Comparison of ENCODE assay signal across 8 cellular contexts in genomic region chr16:13919330-13919682, GRCh38. TPM values are rescaled to one million over a fixed set of nuclear protein-coding genes. Genes with fewer than 3 reads are reported as not detected.
A peak's percentile ranks its signal among the peaks of the same experiment; 100 is the strongest.
DNase-seq lines count a peak whose midpoint lies in the region; ATAC-seq, FAIRE-seq and TF ChIP-seq lines count a peak whose summit lies in the region.

No MANE protein-coding gene starts in this region.

- H3K4me3 Mint-ChIP-seq in stimulated activated memory B cell treated with anti-CD40 and anti-IgM and Interleukin-4, amounts not matched to agents 10 μg/mL and 1 μg/mL and 100 μg/mL, for 72 hours = peak overlapping the region; percentile 92

- TF ChIP-seq CTCF in AG04450 (IDR thresholded peaks at IDR 0.05; ENCODE audit: low read depth, low read length) (peak; percentile 49; the same call in 1 of the 2 replicates), K562 (IDR thresholded peaks at IDR 0.05 in 2 of 3, conservative IDR thresholded peaks at IDR 0.05 in 1 of 3; ENCODE audit: insufficient read depth in 2 of 3, low read depth in 1 of 3, low read length in 3 of 3) (peak in 2 of 3 experiments; percentile 61 to 65; a peak in 3 of 6 replicates)

- H3K4me3 ChIP-seq in AG04450 (ENCODE audit: low read depth, low read length) (peak overlapping the region; percentile 36), H7 (ENCODE audit: insufficient read depth, low read depth, low read length) (peak overlapping the region; percentile 96), K562 (peak overlapping the region; percentile 65)

- H3K36me3 ChIP-seq in H7 (replicated peaks; ENCODE audit: control insufficient read depth, insufficient read depth, low read length) (no peaks in the 10 kb centered on the region), K562 (ENCODE audit: control insufficient read depth, insufficient read depth, low read length) (peaks cover 16% of the 10 kb centered on the region; the same call in 2 of the 3 replicates)

- no peaks in the 10 kb centered on the region for H3K9me3 Mint-ChIP-seq in stimulated activated memory B cell treated with anti-CD40 and anti-IgM and Interleukin-4, amounts not matched to agents 10 μg/mL and 1 μg/mL and 100 μg/mL, for 72 hours

- H3K9me3 ChIP-seq in AG04450 (ENCODE audit: control insufficient read depth, insufficient read depth, low read length) = no peaks in the 10 kb centered on the region; the same call in 1 of the 2 replicates
- H3K9me3 ChIP-seq in K562 (replicated peaks; ENCODE audit: control insufficient read depth, insufficient read depth, low read depth, low read length) = no peaks in the 10 kb centered on the region

- ATAC-seq in K562 (peak; percentile 53), HG02623 (IDR thresholded peaks at IDR 0.05; ENCODE audit: unreplicated experiment) (no peak)
- ATAC-seq in stimulated activated memory B cell treated with anti-CD40 and anti-IgM and Interleukin-4, amounts not matched to agents 10 μg/mL and 1 μg/mL and 100 μg/mL, for 72 hours = no peak

- peaks cover 0 to 8% of the 10 kb centered on the region in 2 experiments; a peak in 3 of 5 replicates for H3K4me1 ChIP-seq in K562 (replicated peaks in 1 of 2; ENCODE audit: control insufficient read depth in 2 of 2, insufficient read depth in 2 of 2, low read length in 2 of 2)

- 6% methylated on average over 3 of the region's 3 CpGs for WGBS in K562 (ENCODE audit: insufficient coverage, low coverage, missing lambda C conversion rate)

- H3K36me3 Mint-ChIP-seq in stimulated activated memory B cell treated with anti-CD40 and anti-IgM and Interleukin-4, amounts not matched to agents 10 μg/mL and 1 μg/mL and 100 μg/mL, for 72 hours = no peaks in the 10 kb centered on the region

- no peak for DNase-seq in AG04450 (ENCODE audit: low read depth, low spot score)
- DNase-seq in H7 = no peak
- DNase-seq in NCI-H82 (lab: John Stamatoyannopoulos, UW) = peak; percentile 79
- peak; percentile 52 to 62 (median 57) for DNase-seq in K562 (ENCODE audit: extremely low read depth in 1 of 4, low spot score in 3 of 4)
- DNase-seq in iris pigment epithelial cell (ENCODE audit: low read depth) = peak; percentile 38
- DNase-seq in posterior vena cava (ENCODE audit: low spot score) = no peak

- peak; percentile 20 to 33; a peak in 3 of 4 replicates for TF ChIP-seq RAD21 in K562 (CRISPR knock-in tag; conservative IDR thresholded peaks at IDR 0.05 in 1 of 2, IDR thresholded peaks at IDR 0.05 in 1 of 2)

- peak; percentile 42 for FAIRE-seq in K562 (lab: Jason Lieb, UNC)

- H3K27ac ChIP-seq in AG04450 (ENCODE audit: low read depth, low read length) (no peak overlapping the region), K562 (ENCODE audit: extremely low read depth, low read depth, low read length) (peak overlapping the region; percentile 38; the same call in 2 of the 3 replicates)

- intact Hi-C loops in K562 (cut with micrococcal nuclease) = loop anchor here (5.0 kb wide), 1 partner anchor 52 kb away; no protein-coding TSS in a partner anchor
- intact Hi-C loops in posterior vena cava (cut with DNase I) = no loop called here

- peak overlapping the region; percentile 96 for H3K27ac Mint-ChIP-seq in stimulated activated memory B cell treated with anti-CD40 and anti-IgM and Interleukin-4, amounts not matched to agents 10 μg/mL and 1 μg/mL and 100 μg/mL, for 72 hours

- peak overlapping the region; percentile 74 to 98 for H3K9ac ChIP-seq in K562 (ENCODE audit: insufficient read depth in 1 of 2, low read depth in 2 of 2, low read length in 2 of 2)

- BruUV-seq in K562 (replicated peaks; lab: Mats Ljungman, UMichigan) = no TSS peak

- peaks cover 6% of the 10 kb centered on the region for H3K27me3 Mint-ChIP-seq in stimulated activated memory B cell treated with anti-CD40 and anti-IgM and Interleukin-4, amounts not matched to agents 10 μg/mL and 1 μg/mL and 100 μg/mL, for 72 hours

- CTCF ChIA-PET in AG04450 (lab: Charles Lee) = interaction anchor here (0.5 to 2.5 kb wide), 89 partner anchors 9 to 689 kb away, joined by 3 to 66 read pairs (median 5); no protein-coding TSS in a partner anchor
- CTCF ChIA-PET in K562 (lab: Yijun Ruan, JAX; ENCODE audit: low intra/inter-chr PET ratio) = interaction anchor here (0.6 to 1.5 kb wide), 7 partner anchors 53 to 609 kb away, joined by 3 to 5 read pairs (median 4); no protein-coding TSS in a partner anchor

- H4K20me1 ChIP-seq in K562 (replicated peaks; ENCODE audit: control insufficient read depth, insufficient read depth, low read length) = no peaks in the 10 kb centered on the region

- no peak for TF ChIP-seq EP300 in K562 (IDR thresholded peaks at IDR 0.05; ENCODE audit: low read length)

- H3K4me1 Mint-ChIP-seq in stimulated activated memory B cell treated with anti-CD40 and anti-IgM and Interleukin-4, amounts not matched to agents 10 μg/mL and 1 μg/mL and 100 μg/mL, for 72 hours = peaks cover 32% of the 10 kb centered on the region

- H3K9me1 ChIP-seq in K562 (ENCODE audit: control insufficient read depth, insufficient read depth, low read length) = no peaks in the 10 kb centered on the region

- peak overlapping the region; percentile 92 for H2AFZ ChIP-seq in K562 (ENCODE audit: low read depth, low read length)

- H3K4me2 ChIP-seq in K562 (ENCODE audit: insufficient read depth, low read length) = peak overlapping the region; percentile 87

- peaks cover 8% of the 10 kb centered on the region; the same call in 2 of the 3 replicates for H3K79me2 ChIP-seq in K562 (ENCODE audit: control insufficient read depth, insufficient read depth, low read length)

- in situ Hi-C loops in K562 (cut with MboI) = no loop called here

- TF ChIP-seq POLR2A in K562 (conservative IDR thresholded peaks at IDR 0.05) = no peak

- peaks cover 4% of the 10 kb centered on the region for H3K27me3 ChIP-seq in AG04450 (ENCODE audit: control insufficient read depth, insufficient read depth, low read length)
- H3K27me3 ChIP-seq in H7 (ENCODE audit: control insufficient read depth, insufficient read depth, low read length) = no peaks in the 10 kb centered on the region
- H3K27me3 ChIP-seq in K562 (ENCODE audit: control insufficient read depth in 2 of 2, insufficient read depth in 2 of 2, low read length in 2 of 2) = peaks cover 0 to 12% of the 10 kb centered on the region in 2 experiments; a peak in 2 of 5 replicates

- POLR2A ChIA-PET in AG04450 (lab: Yijun Ruan, JAX) (interaction anchor here (0.7 to 1.0 kb wide), 4 partner anchors 339 to 722 kb away, joined by 3 to 6 read pairs (median 3); no protein-coding TSS in a partner anchor), K562 (lab: Yijun Ruan, JAX) (interaction anchor here (0.5 to 1.4 kb wide), 5 partner anchors 197 to 366 kb away, joined by 3 to 5 read pairs (median 3); no protein-coding TSS in a partner anchor)

TF ChIP-seq in K562, 482 proteins besides CTCF, POLR2A, EP300 and RAD21 (continues in another document):
- TF ChIP-seq FOXJ2 (tag; IDR thresholded peaks at IDR 0.05) = 0 out of 2 replicates have a peak, but pooled peaks have one; percentile 20
- TF ChIP-seq MLLT1 (IDR thresholded peaks at IDR 0.05) = no peak
- TF ChIP-seq MAZ (CRISPR knock-in tag; conservative IDR thresholded peaks at IDR 0.05 in 1 of 2, IDR thresholded peaks at IDR 0.05 in 1 of 2) = no peak
- TF ChIP-seq SMARCA4 (IDR thresholded peaks at IDR 0.05) = 0 out of 2 replicates have a peak, but pooled peaks have one; percentile 35
- TF ChIP-seq KDM5B (IDR thresholded peaks at IDR 0.05; ENCODE audit: insufficient replicate concordance, low read depth, low read length) = no peak
- TF ChIP-seq HMBOX1 (IDR thresholded peaks at IDR 0.05) = peak; percentile 24; the same call in 1 of the 2 replicates

RNA-seq across cellular contexts. Expression of gene ERCC4, which starts 0.6 kb away (rescaled TPM):
- polyA plus RNA-seq in AG04450 (2011; rRNA removed) (9.8 and 11.4 TPM in 2 replicates), K562 (2011; rRNA removed) (5.9 and 7.0 TPM in 2 replicates), K562 (2014; fragmentation: Illumina TruSeq; extraction: Trizol) (3.4 and 5.0 TPM in 2 replicates), K562 (2014; fragmentation: Nextera tagmentation; extraction: Ambion mirVana) (1 to 10 TPM; 4.4 to 7.7 TPM), K562 (2014; rRNA removed) (2.7 and 4.9 TPM in 2 replicates)
- 9.9 and 10.9 TPM in 2 replicates for polyA minus RNA-seq in AG04450 (2011; rRNA and poly(A)+ RNA removed)
- total RNA-seq in H7 (2014; rRNA removed; shearing (Covaris generic)) = 6.6 and 8.6 TPM in 2 replicates
- 5.6 and 18.6 TPM in 2 replicates for total RNA-seq in K562 (2011; cell fraction: chromatin; rRNA removed; ENCODE audit: low replicate concordance)
- 3.7 and 4.6 TPM in 2 replicates for total RNA-seq in K562 (2011; cell fraction: nucleolus; rRNA removed)
- 6.3 and 7.7 TPM in 2 replicates for total RNA-seq in K562 (2011; cell fraction: nucleoplasm; rRNA removed)
- total RNA-seq in K562 (2014; rRNA removed) (3.7 and 4.3 TPM in 2 replicates), K562 (2014; rRNA removed; fragmentation: Illumina TruSeq; extraction: Trizol) (6.0 and 8.8 TPM in 2 replicates), K562 (2015; rRNA removed; fragmentation: Illumina TruSeq; extraction: Trizol) (5.1 and 7.4 TPM in 2 replicates), K562 (2021) (7.3 and 10.5 TPM in 2 replicates), posterior vena cava (10 to 100 TPM; 11.1 to 16.5 TPM)
- polyA plus RNA-seq in K562 (2011; cell fraction: cytosol; rRNA removed) = 1.9 and 2.4 TPM in 2 replicates
- 3.2 and 3.8 TPM in 2 replicates for polyA plus RNA-seq in K562 (2011; cell fraction: nucleus; rRNA removed)
- 3.1 and 4.7 TPM in 2 replicates for polyA plus RNA-seq in K562 (2012)
- 11.1 and 12.4 TPM in 2 replicates for polyA minus RNA-seq in K562 (2011; rRNA and poly(A)+ RNA removed)
- polyA minus RNA-seq in K562 (2011; cell fraction: cytosol; rRNA and poly(A)+ RNA removed) = 5.2 and 5.6 TPM in 2 replicates
- 2.7 and 5.0 TPM in 2 replicates for polyA minus RNA-seq in K562 (2011; cell fraction: nucleus; rRNA and poly(A)+ RNA removed)

Comparison
In these comparisons a context has a peak if more than half of its experiments do, and no peak if none do; other contexts are left out.
1. DNase-seq: peak in NCI-H82 (single experiment), K562 (4 of 4) and iris pigment epithelial cell (single experiment); none in AG04450 (single experiment), H7 (single experiment) and posterior vena cava (single experiment).
2. H3K4me3 ChIP-seq: peak in every context shown above with its lines; median percentile 96 in H7; 65 in K562; 36 in AG04450.